ENCODE assay signal across 26 cellular contexts in genomic region chr1:184351416-184351975, GRCh38.
"Had no signal": no experiment of that assay in that cellular context is flagged by ENCODE, and none has a peak within 500 bp of the region (broad histone marks: within the 10 kb centered on the region; RNA-seq: fewer than 3 reads in every experiment).

No MANE protein-coding gene starts in this region.

- H3K27ac ChIP-seq: coronary artery, dorsolateral prefrontal cortex, esophagus muscularis mucosa, foreskin keratinocyte, gastroesophageal sphincter, heart left ventricle, hepatocyte, left lung, lower lobe of right lung had no signal

- H3K27ac Mint-ChIP-seq: immature natural killer cell, mesothelial cell of epicardium, naive B cell had no signal

- H3K9me3 ChIP-seq: esophagus muscularis mucosa, gastroesophageal sphincter, heart left ventricle, left lung, lower lobe of right lung, mucosa of descending colon had no signal

- FAIRE-seq: colon, endothelial cell of umbilical vein, frontal cortex, kidney had no signal

- H2AFZ ChIP-seq: hepatocyte had no signal

- H3K4me2 ChIP-seq: hepatocyte had no signal

- H3K4me1 ChIP-seq: esophagus muscularis mucosa, foreskin keratinocyte, gastroesophageal sphincter, heart left ventricle, left lung, lower lobe of right lung had no signal

- DNase-seq: dermis blood vessel endothelial cell; dorsolateral prefrontal cortex; effector CD4-positive, alpha-beta T cell; effector memory CD4-positive, alpha-beta T cell; foreskin keratinocyte; heart left ventricle; hypothalamus; immature natural killer cell; islet precursor cell; kidney; kidney glomerular epithelial cell; left cardiac atrium; left lung; left ventricle myocardium superior; lower lobe of right lung; mesenchymal stem cell; mucosa of descending colon; naive B cell had no signal

- H3K27me3 ChIP-seq: esophagus muscularis mucosa, gastroesophageal sphincter, heart left ventricle, left lung had no signal

- H3K4me3 ChIP-seq: coronary artery, dorsolateral prefrontal cortex, esophagus muscularis mucosa, gastroesophageal sphincter, heart left ventricle, hepatocyte, left lung, lower lobe of right lung, mucosa of descending colon had no signal

- H3K4me1 Mint-ChIP-seq: immature natural killer cell, mesothelial cell of epicardium, naive B cell had no signal

- H3K9me3 Mint-ChIP-seq: immature natural killer cell, mesothelial cell of epicardium had no signal

- ATAC-seq: foreskin keratinocyte, gastroesophageal sphincter, heart left ventricle, left cardiac atrium, left lung, left ventricle myocardium superior, lower lobe of right lung, mucosa of descending colon had no signal

- H3K4me3 Mint-ChIP-seq: immature natural killer cell, mesothelial cell of epicardium, naive B cell had no signal

- H3K36me3 Mint-ChIP-seq: immature natural killer cell, mesothelial cell of epicardium, naive B cell had no signal

- H3K36me3 ChIP-seq: esophagus muscularis mucosa, gastroesophageal sphincter, heart left ventricle, left lung, lower lobe of right lung had no signal

- H3K79me2 ChIP-seq: hepatocyte had no signal
